Comparison of ENCODE assay signal across 8 cellular contexts in the genomic region with DNA sequence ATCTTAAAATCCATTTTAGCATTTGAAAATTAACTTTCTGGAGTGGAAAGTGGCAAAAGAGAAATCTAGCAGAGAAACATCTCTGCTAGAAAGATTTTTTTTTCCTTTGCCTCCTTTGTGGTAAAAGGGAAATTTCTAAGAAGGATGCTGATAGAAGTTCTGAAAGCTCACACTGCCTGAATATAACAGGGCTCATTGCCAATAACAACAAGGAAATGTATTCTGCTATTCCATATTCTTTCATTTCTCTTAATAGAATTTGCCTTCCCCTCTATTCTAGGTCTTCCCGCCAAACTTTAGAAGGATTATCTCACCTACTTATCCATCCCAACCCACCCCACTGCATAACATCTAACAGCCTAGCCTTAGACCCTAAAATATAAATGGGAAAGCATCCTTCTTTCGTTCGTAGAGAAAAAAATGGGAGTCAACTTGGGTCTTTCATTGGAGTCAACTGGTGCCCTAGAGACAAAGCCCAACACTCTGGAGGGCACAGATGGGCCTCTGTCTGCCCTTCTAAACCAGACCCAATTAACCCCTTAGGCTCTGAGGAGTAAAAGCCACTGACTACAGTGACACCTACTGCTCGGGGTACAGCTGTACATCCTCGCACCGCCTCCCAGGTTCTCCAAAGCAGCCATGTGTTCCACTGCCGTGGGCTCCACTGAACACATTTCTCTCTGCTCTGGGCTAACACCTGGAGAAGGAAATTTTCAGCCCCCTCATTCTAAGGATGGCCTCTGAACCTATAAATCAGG.
A peak's percentile ranks its signal among the peaks of the same experiment; 100 is the strongest.
DNase-seq lines count a peak whose midpoint lies in the region; ATAC-seq and TF ChIP-seq lines count a peak whose summit lies in the region.

No MANE protein-coding gene starts in this region.

- TF ChIP-seq CTCF in WERI-Rb-1 (IDR thresholded peaks at IDR 0.05; ENCODE audit: low read depth, low read length) = peak; percentile 96

- no peaks in the 10 kb centered on the region for H3K36me3 ChIP-seq in WERI-Rb-1

- H3K9me3 ChIP-seq in WERI-Rb-1 (ENCODE audit: severe bottlenecking) = no peaks in the 10 kb centered on the region

- H3K27ac ChIP-seq in WERI-Rb-1 = peak overlapping the region; percentile 80

- ATAC-seq in GM19463 (IDR thresholded peaks at IDR 0.05; ENCODE audit: unreplicated experiment) (no peak), HG02588 (IDR thresholded peaks at IDR 0.05; ENCODE audit: unreplicated experiment) (no peak)

- no peaks in the 10 kb centered on the region for H3K27me3 ChIP-seq in WERI-Rb-1 (ENCODE audit: insufficient read depth, low read depth, severe bottlenecking)

- DNase-seq in SKM-1 treated with dmso at 0.1 percent for 144 hours (lab: John Stamatoyannopoulos, UW; ENCODE audit: unreplicated experiment) (peak; percentile 12), SKM-1 (lab: John Stamatoyannopoulos, UW; ENCODE audit: unreplicated experiment) (no peak), NCI-H1436 treated with DMSO at 0.1 percent for 48 hours (lab: John Stamatoyannopoulos, UW) (peak; percentile 44), WERI-Rb-1 (peak; percentile 88), iPS DF 4.7 (ENCODE audit: extremely low read depth, low spot score) (peak; percentile 64), superior temporal gyrus (ENCODE audit: extremely low spot score) (peak; percentile 51)

- no peak overlapping the region; the same call in 1 of the 2 replicates for H3K4me3 ChIP-seq in WERI-Rb-1 (ENCODE audit: low read depth, low read length)
